In the genomic region with DNA sequence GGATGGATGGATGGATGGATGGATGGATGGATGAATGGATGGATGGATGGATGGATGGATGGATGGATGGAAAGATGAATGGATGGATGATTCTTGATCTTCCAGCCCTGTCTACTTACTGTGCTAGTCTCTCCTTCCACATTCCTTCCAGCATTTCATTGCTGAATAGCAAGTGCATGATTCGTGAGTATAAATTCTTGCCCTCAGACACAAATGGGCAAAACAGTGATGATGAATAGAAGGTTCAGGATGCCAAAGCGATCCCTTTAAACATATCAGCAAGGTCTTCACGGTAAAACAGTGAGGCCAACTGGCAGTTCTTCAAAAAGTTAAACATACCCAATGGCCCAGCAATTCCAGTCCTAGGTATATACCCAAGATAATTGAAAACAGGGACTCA, we compare ENCODE assay signal across 18 cellular contexts.
DNase-seq lines count a peak whose midpoint lies in the region; ATAC-seq, FAIRE-seq and TF ChIP-seq lines count a peak whose summit lies in the region.
"Had no signal": no experiment of that assay in that cellular context is flagged by ENCODE, and none has a peak within 500 bp of the region (broad histone marks: within the 10 kb centered on the region; RNA-seq: fewer than 3 reads in every experiment).

No MANE protein-coding gene starts in this region.

- DNase-seq in GM23248 (peak; percentile 75), astrocyte (ENCODE audit: low read depth) (peak; percentile 32), glomerular visceral epithelial cell (ENCODE audit: extremely low spot score) (peak; percentile 20), NCI-H2171 treated with DMSO at 0.1 percent for 48 hours (lab: John Stamatoyannopoulos, UW) (no peak), SHP77 treated with DMSO at 0.1 percent for 48 hours (lab: John Stamatoyannopoulos, UW) (no peak), Right ventricle myocardium superior (no peak), mucosa of descending colon (no peak)
- DNase-seq: NCI-H1105 treated with DMSO at 0.1 percent for 48 hours, NCI-H1694 treated with DMSO at 0.1 percent for 48 hours, NCI-H2107, NCI-H446, NCI-H69, RPMI8226, SJCRH30 had no signal

- H3K9me3 Mint-ChIP-seq in astrocyte (ENCODE audit: unreplicated experiment): peaks cover 5% of the 10 kb centered on the region

- WGBS in GM23248 (ENCODE audit: low coverage in 1 of 2, low lambda C conversion rate in 2 of 2, missing lambda C conversion rate in 2 of 2), 2 experiments: 39 to 45% methylated on average over 3 of the region's 3 CpGs

- H3K4me2 ChIP-seq in GM23248 (ENCODE audit: unreplicated experiment) (no peak overlapping the region), astrocyte (ENCODE audit: low read length) (no peak overlapping the region)

- no peak overlapping the region for H3K27ac ChIP-seq in GM23248
- no peak overlapping the region for H3K27ac ChIP-seq in astrocyte (ENCODE audit: low read depth, low read length)
- H3K27ac ChIP-seq: C4-2B, HL-60, SJCRH30 had no signal

- H3K4me3 ChIP-seq in GM23248: no peak overlapping the region
- no peak overlapping the region for H3K4me3 ChIP-seq in astrocyte (ENCODE audit: insufficient read depth, low read depth, low read length)
- H3K4me3 ChIP-seq in mucosa of descending colon: no peak overlapping the region
- H3K4me3 ChIP-seq: SJCRH30 had no signal

- H3K9me3 ChIP-seq in GM23248 (ENCODE audit: low read depth) (no peaks in the 10 kb centered on the region), astrocyte (ENCODE audit: insufficient read depth, low read depth, low read length) (no peaks in the 10 kb centered on the region), mucosa of descending colon (no peaks in the 10 kb centered on the region)
- H3K9me3 ChIP-seq: SJCRH30 had no signal

- peaks cover 6% of the 10 kb centered on the region for H3K27me3 Mint-ChIP-seq in astrocyte (ENCODE audit: low read depth, unreplicated experiment)

- H4K20me1 ChIP-seq in GM23248 (ENCODE audit: insufficient read depth) (no peaks in the 10 kb centered on the region), astrocyte (ENCODE audit: insufficient read depth, low read length) (no peaks in the 10 kb centered on the region)

- FAIRE-seq in astrocyte (lab: Jason Lieb, UNC): peak; percentile 55
- FAIRE-seq: H54, HTR-8/SVneo had no signal

- H3F3A ChIP-seq in GM23248 (ENCODE audit: insufficient read depth): peaks cover 18% of the 10 kb centered on the region

- in situ Hi-C loops in GM23248 (cut with MboI): loop anchor here (10.0 kb wide), 1 partner anchor 403 kb away; the partner anchor contains the start of gene MN1

- no peak overlapping the region for H3K27ac Mint-ChIP-seq in astrocyte (ENCODE audit: unreplicated experiment)

- H3K27me3 ChIP-seq in GM23248 (replicated peaks; ENCODE audit: insufficient read depth): no peaks in the 10 kb centered on the region
- H3K27me3 ChIP-seq in astrocyte (ENCODE audit: insufficient read depth, low read length): no peaks in the 10 kb centered on the region
- H3K27me3 ChIP-seq: SJCRH30 had no signal

- no peaks in the 10 kb centered on the region for H3K4me1 Mint-ChIP-seq in astrocyte (ENCODE audit: low read depth, unreplicated experiment)

- H3K79me2 ChIP-seq in GM23248 (ENCODE audit: insufficient read depth) (no peaks in the 10 kb centered on the region), astrocyte (ENCODE audit: insufficient read depth, low read length) (no peaks in the 10 kb centered on the region)

- H3K36me3 ChIP-seq in GM23248 (ENCODE audit: low read depth): no peaks in the 10 kb centered on the region
- no peaks in the 10 kb centered on the region for H3K36me3 ChIP-seq in astrocyte (ENCODE audit: insufficient read depth, low read length)
- H3K36me3 ChIP-seq in mucosa of descending colon (ENCODE audit: low read depth): no peaks in the 10 kb centered on the region
- H3K36me3 ChIP-seq: SJCRH30 had no signal

- H2AFZ ChIP-seq in GM23248 (no peak overlapping the region), astrocyte (ENCODE audit: low read depth, low read length) (no peak overlapping the region)

- no peak overlapping the region for H3K4me3 Mint-ChIP-seq in astrocyte (ENCODE audit: unreplicated experiment)

- TF ChIP-seq CTCF in astrocyte (IDR thresholded peaks at IDR 0.05; ENCODE audit: insufficient read depth, low read depth, low read length) (no peak), mucosa of descending colon (IDR thresholded peaks at IDR 0.05) (no peak)

- H3K9me2 ChIP-seq in GM23248 (ENCODE audit: insufficient read depth): no peaks in the 10 kb centered on the region

- ATAC-seq in Right ventricle myocardium superior (ENCODE audit: poor library complexity) (no peak), mucosa of descending colon (no peak)

- H3K36me3 Mint-ChIP-seq in astrocyte (ENCODE audit: low read depth, unreplicated experiment): no peaks in the 10 kb centered on the region

- no peak overlapping the region for H3K9ac ChIP-seq in GM23248
- H3K9ac ChIP-seq in astrocyte (ENCODE audit: low read length): no peak overlapping the region

- intact Hi-C loops in Right ventricle myocardium superior (cut with DNase I) (no loop called here), mucosa of descending colon (cut with DNase I, micrococcal nuclease) (no loop called here)

- H3K4me1 ChIP-seq in GM23248 (ENCODE audit: insufficient read depth): peaks cover 15% of the 10 kb centered on the region
- H3K4me1 ChIP-seq in astrocyte (ENCODE audit: insufficient read depth, low read length): no peaks in the 10 kb centered on the region
- no peaks in the 10 kb centered on the region for H3K4me1 ChIP-seq in mucosa of descending colon (ENCODE audit: low read depth)
- H3K4me1 ChIP-seq: SJCRH30 had no signal

Comparison
In these comparisons a context has a peak if more than half of its experiments do, and no peak if none do; other contexts are left out.
1. DNase-seq: peak in GM23248 (single experiment), astrocyte (single experiment) and glomerular visceral epithelial cell (single experiment); none in NCI-H2171 treated with DMSO at 0.1 percent for 48 hours (single experiment), SHP77 treated with DMSO at 0.1 percent for 48 hours (single experiment), Right ventricle myocardium superior (single experiment) and mucosa of descending colon (0 of 3).